Comparison of ENCODE assay signal across 1 cellular context in genomic region chr1:247936965-247937734, GRCh38.
TF ChIP-seq lines count a peak whose summit lies in the region.

No MANE protein-coding gene starts in this region.

TF ChIP-seq in IMR-90, 13 proteins besides CTCF, POLR2A, EP300 and RAD21:
- TF ChIP-seq SMC3 (IDR thresholded peaks at IDR 0.05; ENCODE audit: low read depth, low read length) = peak; percentile 37; the same call in 1 of the 2 replicates
